In the genomic region with DNA sequence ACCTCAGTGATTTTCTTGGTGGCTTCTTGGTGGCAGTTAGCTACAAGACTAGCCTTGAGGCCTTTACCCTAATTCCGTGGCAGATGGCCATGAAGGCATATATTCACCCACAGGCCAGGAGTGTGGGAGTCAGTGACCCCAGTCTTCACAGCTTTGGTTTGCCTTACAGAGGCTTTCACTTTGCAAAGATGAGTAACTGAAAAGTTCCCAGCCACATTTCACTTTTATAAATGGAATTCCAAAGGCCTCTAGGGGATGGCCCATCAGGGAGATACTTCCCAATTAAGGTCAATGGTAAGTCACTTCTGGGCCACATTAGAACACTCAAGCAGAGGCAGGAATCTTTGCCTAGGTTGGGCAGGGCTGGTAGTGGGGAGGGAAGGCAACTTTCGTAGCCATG, we compare ENCODE assay signal across 19 cellular contexts. TPM values are rescaled to one million over a fixed set of nuclear protein-coding genes. Genes with fewer than 3 reads are reported as not detected.
"Had no signal": no experiment of that assay in that cellular context is flagged by ENCODE, and none has a peak within 500 bp of the region (broad histone marks: within the 10 kb centered on the region; RNA-seq: fewer than 3 reads in every experiment).

No MANE protein-coding gene starts in this region.

- H3K9me3 ChIP-seq: esophagus squamous epithelium had no signal

- H3K36me3 ChIP-seq: esophagus squamous epithelium had no signal

- H3K27ac ChIP-seq: foreskin keratinocyte had no signal

- H3K9me3 Mint-ChIP-seq: activated CD4-positive, alpha-beta memory T cell treated with anti-CD3 and anti-CD28 coated beads, Interleukin-2, amount 10 ng/mL, durations not matched to agents 7 days and 5 days; activated T-cell treated with anti-CD3 and anti-CD28 coated beads, Interleukin-2, amount 50 U/mL, for 4 hours; natural killer cell had no signal

- H3K27ac Mint-ChIP-seq: activated CD4-positive, alpha-beta memory T cell treated with anti-CD3 and anti-CD28 coated beads, Interleukin-2, amount 10 ng/mL, durations not matched to agents 7 days and 5 days; natural killer cell had no signal

- H3K4me1 ChIP-seq: foreskin keratinocyte had no signal

- ATAC-seq: activated T-cell treated with anti-CD3 and anti-CD28 coated beads, Interleukin-2, amount 50 U/mL, for 4 hours; foreskin keratinocyte; natural killer cell; stimulated activated naive CD8-positive, alpha-beta T cell treated with anti-CD3 and anti-CD28 coated beads, Interleukin-15, Interleukin-2, amounts not matched to agents 100 U/mL and 50 U/mL, for 24 hours had no signal

- H3K4me3 ChIP-seq: esophagus squamous epithelium, smooth muscle cell had no signal

- H3K36me3 Mint-ChIP-seq: natural killer cell had no signal

- H3K4me3 Mint-ChIP-seq: activated CD4-positive, alpha-beta memory T cell treated with anti-CD3 and anti-CD28 coated beads, Interleukin-2, amount 10 ng/mL, durations not matched to agents 7 days and 5 days; activated T-cell treated with anti-CD3 and anti-CD28 coated beads, Interleukin-2, amount 50 U/mL, for 4 hours; natural killer cell had no signal

- DNase-seq: activated CD4-positive, alpha-beta memory T cell treated with anti-CD3 and anti-CD28 coated beads, Interleukin-2, amount 10 ng/mL, durations not matched to agents 7 days and 5 days; activated CD4-positive, alpha-beta T cell treated with anti-CD3 and anti-CD28 coated beads for 4 hours; activated effector memory CD4-positive, alpha-beta T cell treated with Interleukin-2 at 50 U/mL for 16 hours; activated naive CD4-positive, alpha-beta T cell treated with anti-CD3 and anti-CD28 coated beads, Interleukin-2, amount 50 U/mL, for 16 hours; activated T-cell treated with anti-CD3 and anti-CD28 coated beads, Interleukin-2, amount 50 U/mL, for 4 hours; caudate nucleus; cortex of kidney; effector CD4-positive, alpha-beta T cell; esophagus squamous epithelium; foreskin keratinocyte; head of caudate nucleus; mammary epithelial cell; natural killer cell; stimulated activated CD4-positive, alpha-beta T cell treated with anti-CD3 and anti-CD28 coated beads, Interleukin-4, amount 100 ng/mL, for 4 hours; stimulated activated CD8-positive, alpha-beta memory T cell treated with anti-CD3 and anti-CD28 coated beads, Interleukin-4, amount 100 ng/mL, for 48 hours; stimulated activated naive CD8-positive, alpha-beta T cell treated with anti-CD3 and anti-CD28 coated beads, Interleukin-15, Interleukin-2, amounts not matched to agents 100 U/mL and 50 U/mL, for 24 hours had no signal

- H3K4me2 ChIP-seq: smooth muscle cell had no signal

RNA-seq across cellular contexts. Expression of gene HEYL, which starts 13.1 kb away (rescaled TPM):
- total RNA-seq: activated CD4-positive, alpha-beta memory T cell treated with anti-CD3 and anti-CD28 coated beads, Interleukin-2, amount 10 ng/mL, durations not matched to agents 7 days and 5 days; endothelial cell of umbilical vein; foreskin keratinocyte; mammary epithelial cell; natural killer cell; T-helper 1 cell treated with Interleukin-12 subunit alpha and Interleukin-12 subunit beta and Interleukin-4 antibody, amounts not matched to agents 30 ng/mL and 1 ng/mL, for 36 hours had no signal
- polyA plus RNA-seq: endothelial cell of umbilical vein had no signal

RNA-seq across cellular contexts. Expression of gene NT5C1A, which starts 19.4 kb away (rescaled TPM):
- total RNA-seq: activated CD4-positive, alpha-beta memory T cell treated with anti-CD3 and anti-CD28 coated beads, Interleukin-2, amount 10 ng/mL, durations not matched to agents 7 days and 5 days; activated T-cell treated with anti-CD3 and anti-CD28 coated beads, Interleukin-2, amount 50 U/mL, for 4 hours; endothelial cell of umbilical vein; esophagus squamous epithelium; foreskin keratinocyte; natural killer cell; smooth muscle cell had no signal
- polyA plus RNA-seq: endothelial cell of umbilical vein, foreskin keratinocyte, mammary epithelial cell, smooth muscle cell had no signal

RNA-seq across cellular contexts. Expression of gene HPCAL4, which starts 38.7 kb away (rescaled TPM):
- total RNA-seq: endothelial cell of umbilical vein, foreskin keratinocyte had no signal
- polyA plus RNA-seq: endothelial cell of umbilical vein, foreskin keratinocyte, smooth muscle cell had no signal
